Comparison of ENCODE assay signal across 2 cellular contexts in genomic region chr11:93169950-93170561, GRCh38.
TF ChIP-seq lines count a peak whose summit lies in the region.

No MANE protein-coding gene starts in this region.

TF ChIP-seq in IMR-90, 13 proteins besides CTCF, POLR2A, EP300 and RAD21:
- TF ChIP-seq MXI1 (IDR thresholded peaks at IDR 0.05; ENCODE audit: borderline replicate concordance, low read depth, low read length) = no peak
- TF ChIP-seq ELK1 (IDR thresholded peaks at IDR 0.05; ENCODE audit: borderline replicate concordance, low read depth, low read length) = no peak
- peak; percentile 78 for TF ChIP-seq SMC3 (IDR thresholded peaks at IDR 0.05; ENCODE audit: low read depth, low read length)
- no peak for TF ChIP-seq NFE2L2 (IDR thresholded peaks at IDR 0.05; ENCODE audit: low read depth, low read length)
- no peak for TF ChIP-seq MAZ (IDR thresholded peaks at IDR 0.05; ENCODE audit: borderline replicate concordance, low read depth, low read length)

TF ChIP-seq in K562, 482 proteins besides CTCF, POLR2A, EP300 and RAD21:
- TF ChIP-seq HMBOX1 (IDR thresholded peaks at IDR 0.05) (no peak), BRD9 (IDR thresholded peaks at IDR 0.05; ENCODE audit: low read depth, partially characterized antibody) (no peak)
